Comparison of ENCODE assay signal across 17 cellular contexts in the genomic region with DNA sequence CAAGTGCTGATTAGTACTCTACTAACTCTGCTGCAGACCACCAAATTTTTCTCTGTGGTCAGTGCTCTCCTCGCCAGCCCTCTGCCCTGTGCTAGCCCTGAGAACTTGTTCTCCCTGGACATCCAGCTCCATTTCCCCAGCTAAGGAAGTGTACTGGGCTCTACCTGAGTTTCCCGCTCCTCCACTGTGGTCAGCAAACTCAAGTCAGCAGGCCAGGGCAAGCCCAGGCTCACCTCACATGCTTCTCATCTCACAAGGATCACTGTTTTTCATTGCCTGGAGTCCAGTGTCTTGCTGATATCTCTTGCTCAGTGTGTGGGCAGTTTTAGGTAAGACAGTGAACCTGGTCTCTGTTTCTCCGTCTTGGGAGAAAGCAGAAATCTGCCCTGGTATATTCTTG.
DNase-seq lines count a peak whose midpoint lies in the region; ATAC-seq, FAIRE-seq and TF ChIP-seq lines count a peak whose summit lies in the region.
"Had no signal": no experiment of that assay in that cellular context is flagged by ENCODE, and none has a peak within 500 bp of the region (broad histone marks: within the 10 kb centered on the region; RNA-seq: fewer than 3 reads in every experiment).

No MANE protein-coding gene starts in this region.

- peaks cover 4% of the 10 kb centered on the region for H3K4me1 Mint-ChIP-seq in MCF 10A (ENCODE audit: insufficient read depth, unreplicated experiment)
- peaks cover 17% of the 10 kb centered on the region for H3K4me1 Mint-ChIP-seq in stimulated activated memory B cell treated with anti-CD40 and anti-IgM and Interleukin-4, amounts not matched to agents 10 μg/mL and 1 μg/mL and 100 μg/mL, for 72 hours
- H3K4me1 Mint-ChIP-seq in activated T-helper 1 cell treated with anti-CD3 and anti-CD28 coated beads, Interleukin-12 subunit alpha, Interleukin-12 subunit beta, Interleukin-2, Interleukin-4 antibody, amounts not matched to agents 30 ng/mL and 10 ng/mL and 1 ng/mL, durations not matched to agents 14 hours and 24 hours and 36 hours (ENCODE audit: low read depth) = no peaks in the 10 kb centered on the region
- H3K4me1 Mint-ChIP-seq: GM23338 had no signal

- H3K36me3 Mint-ChIP-seq in MCF 10A (ENCODE audit: insufficient read depth, unreplicated experiment) = no peaks in the 10 kb centered on the region
- no peaks in the 10 kb centered on the region for H3K36me3 Mint-ChIP-seq in stimulated activated memory B cell treated with anti-CD40 and anti-IgM and Interleukin-4, amounts not matched to agents 10 μg/mL and 1 μg/mL and 100 μg/mL, for 72 hours
- no peaks in the 10 kb centered on the region for H3K36me3 Mint-ChIP-seq in activated T-helper 1 cell treated with anti-CD3 and anti-CD28 coated beads, Interleukin-12 subunit alpha, Interleukin-12 subunit beta, Interleukin-2, Interleukin-4 antibody, amounts not matched to agents 30 ng/mL and 10 ng/mL and 1 ng/mL, durations not matched to agents 14 hours and 24 hours and 36 hours (ENCODE audit: low read depth)
- H3K36me3 Mint-ChIP-seq: CD8-positive, alpha-beta T cell had no signal

- H4K20me1 ChIP-seq in mammary epithelial cell (ENCODE audit: insufficient read depth, low read length) (no peaks in the 10 kb centered on the region), OCI-LY7 (ENCODE audit: insufficient read depth, low read length) (no peaks in the 10 kb centered on the region), keratinocyte (ENCODE audit: control insufficient read depth, extremely low read depth, insufficient read depth, low read length) (no peaks in the 10 kb centered on the region)

- H3K27me3 ChIP-seq in mammary epithelial cell (ENCODE audit: insufficient read depth, low read length) (no peaks in the 10 kb centered on the region), keratinocyte (ENCODE audit: control insufficient read depth, extremely low read depth, insufficient read depth, low read length) (no peaks in the 10 kb centered on the region)
- H3K27me3 ChIP-seq: BE2C had no signal

- H3K4me1 ChIP-seq in mammary epithelial cell (ENCODE audit: insufficient read depth, low read length) = peaks cover 15% of the 10 kb centered on the region
- H3K4me1 ChIP-seq in OCI-LY7 (ENCODE audit: insufficient read depth, low read length, poor library complexity, severe bottlenecking) = peaks cover 43% of the 10 kb centered on the region
- peaks cover 4% of the 10 kb centered on the region for H3K4me1 ChIP-seq in keratinocyte (ENCODE audit: control insufficient read depth, extremely low read depth, insufficient read depth, low read length)
- H3K4me1 ChIP-seq: BE2C had no signal

- H3K9me2 ChIP-seq in OCI-LY7 (ENCODE audit: insufficient read depth, low read length) = no peaks in the 10 kb centered on the region

- H2AFZ ChIP-seq in mammary epithelial cell (ENCODE audit: low read depth, low read length) (peak overlapping the region; percentile 85), OCI-LY7 (ENCODE audit: low read length) (peak overlapping the region; percentile 34; the same call in 1 of the 2 replicates), keratinocyte (ENCODE audit: control insufficient read depth, low read length) (peak overlapping the region; percentile 30)
- H2AFZ ChIP-seq: GM23338 had no signal

- ATAC-seq in stimulated activated memory B cell treated with anti-CD40 and anti-IgM and Interleukin-4, amounts not matched to agents 10 μg/mL and 1 μg/mL and 100 μg/mL, for 72 hours = no peak
- ATAC-seq: CD8-positive, alpha-beta T cell; GM23338 had no signal

- POLR2A ChIA-PET in MCF 10A (lab: Yijun Ruan, JAX) = interaction anchor here (0.6 to 1.5 kb wide), 2 partner anchors 11 to 16 kb away, joined by 3 to 4 read pairs; no protein-coding TSS in a partner anchor
- POLR2A ChIA-PET in OCI-LY7 (lab: Charles Lee) = interaction anchor here (0.7 to 2.0 kb wide), 5 partner anchors 11 to 188 kb away, joined by 3 to 12 read pairs (median 3); no protein-coding TSS in a partner anchor

- intact Hi-C loops in mammary epithelial cell (cut with micrococcal nuclease) = no loop called here
- intact Hi-C loops in MCF 10A (cut with micrococcal nuclease) = no loop called here
- intact Hi-C loops in OCI-LY7 (cut with micrococcal nuclease; ENCODE audit: unreplicated experiment) = no loop called here
- intact Hi-C loops in activated T-helper 1 cell treated with anti-CD3 and anti-CD28 coated beads, Interleukin-12 subunit alpha, Interleukin-12 subunit beta, Interleukin-2, Interleukin-4 antibody, amounts not matched to agents 30 ng/mL and 10 ng/mL and 1 ng/mL, durations not matched to agents 14 hours and 24 hours and 36 hours (cut with micrococcal nuclease) = no loop called here

- BruUV-seq in mammary epithelial cell (replicated peaks; lab: Mats Ljungman, UMichigan) = no TSS peak
- BruUV-seq in MCF 10A (replicated peaks; lab: Mats Ljungman, UMichigan) = no TSS peak
- no TSS peak for BruUV-seq in OCI-LY7 (replicated peaks; lab: Mats Ljungman, UMichigan)

- no peak overlapping the region for H3K4me3 Mint-ChIP-seq in MCF 10A (ENCODE audit: unreplicated experiment)
- no peak overlapping the region for H3K4me3 Mint-ChIP-seq in stimulated activated memory B cell treated with anti-CD40 and anti-IgM and Interleukin-4, amounts not matched to agents 10 μg/mL and 1 μg/mL and 100 μg/mL, for 72 hours
- H3K4me3 Mint-ChIP-seq in activated T-helper 1 cell treated with anti-CD3 and anti-CD28 coated beads, Interleukin-12 subunit alpha, Interleukin-12 subunit beta, Interleukin-2, Interleukin-4 antibody, amounts not matched to agents 30 ng/mL and 10 ng/mL and 1 ng/mL, durations not matched to agents 14 hours and 24 hours and 36 hours = no peak overlapping the region
- H3K4me3 Mint-ChIP-seq: CD8-positive, alpha-beta T cell; GM23338; H9 had no signal

- DNase-seq in mammary epithelial cell (peak; percentile 77), MCF 10A (ENCODE audit: unreplicated experiment) (no peak), OCI-LY7 (ENCODE audit: low spot score) (no peak), keratinocyte (ENCODE audit: low read depth, low spot score) (no peak), NCI-H2081 treated with DMSO at 0.1 percent for 48 hours (lab: John Stamatoyannopoulos, UW) (no peak), putamen (ENCODE audit: low spot score) (no peak)
- no peak for DNase-seq in activated T-helper 1 cell treated with anti-CD3 and anti-CD28 coated beads, Interleukin-12 subunit alpha, Interleukin-12 subunit beta, Interleukin-2, Interleukin-4 antibody, amounts not matched to agents 30 ng/mL and 10 ng/mL and 1 ng/mL, durations not matched to agents 14 hours and 24 hours and 36 hours (ENCODE audit: low spot score)
- DNase-seq: BE2C; CD8-positive, alpha-beta T cell; H9; IMR-90 had no signal

- H3K36me3 ChIP-seq in mammary epithelial cell (ENCODE audit: insufficient read depth, low read length) (no peaks in the 10 kb centered on the region), OCI-LY7 (ENCODE audit: insufficient read depth, low read length) (no peaks in the 10 kb centered on the region; the same call in 1 of the 2 replicates), keratinocyte (ENCODE audit: control insufficient read depth in 2 of 2, extremely low read depth in 1 of 2, insufficient read depth in 2 of 2, low read length in 2 of 2) (no peaks in the 10 kb centered on the region)
- H3K36me3 ChIP-seq: BE2C had no signal

- peaks cover 11% of the 10 kb centered on the region for H3K9me3 Mint-ChIP-seq in MCF 10A (ENCODE audit: unreplicated experiment)
- H3K9me3 Mint-ChIP-seq in stimulated activated memory B cell treated with anti-CD40 and anti-IgM and Interleukin-4, amounts not matched to agents 10 μg/mL and 1 μg/mL and 100 μg/mL, for 72 hours = peaks cover 6% of the 10 kb centered on the region
- H3K9me3 Mint-ChIP-seq in activated T-helper 1 cell treated with anti-CD3 and anti-CD28 coated beads, Interleukin-12 subunit alpha, Interleukin-12 subunit beta, Interleukin-2, Interleukin-4 antibody, amounts not matched to agents 30 ng/mL and 10 ng/mL and 1 ng/mL, durations not matched to agents 14 hours and 24 hours and 36 hours = no peaks in the 10 kb centered on the region
- H3K9me3 Mint-ChIP-seq: CD8-positive, alpha-beta T cell; GM23338; H9 had no signal

- in situ Hi-C loops in mammary epithelial cell (cut with MboI; ENCODE audit: low sequenced_read_pairs in 2 of 2) = no loop called here

- WGBS in mammary epithelial cell (ENCODE audit: low coverage, missing lambda C conversion rate) = 28% methylated on average over 3 of the region's 3 CpGs

- H3K79me2 ChIP-seq in mammary epithelial cell (ENCODE audit: insufficient read depth, low read length) (no peaks in the 10 kb centered on the region), OCI-LY7 (ENCODE audit: insufficient read depth, low read depth, low read length) (no peaks in the 10 kb centered on the region), keratinocyte (ENCODE audit: control insufficient read depth, insufficient read depth, low read length) (no peaks in the 10 kb centered on the region)

- no peaks in the 10 kb centered on the region for H3K27me3 Mint-ChIP-seq in MCF 10A (ENCODE audit: insufficient read depth, unreplicated experiment)
- no peaks in the 10 kb centered on the region for H3K27me3 Mint-ChIP-seq in stimulated activated memory B cell treated with anti-CD40 and anti-IgM and Interleukin-4, amounts not matched to agents 10 μg/mL and 1 μg/mL and 100 μg/mL, for 72 hours
- no peaks in the 10 kb centered on the region for H3K27me3 Mint-ChIP-seq in activated T-helper 1 cell treated with anti-CD3 and anti-CD28 coated beads, Interleukin-12 subunit alpha, Interleukin-12 subunit beta, Interleukin-2, Interleukin-4 antibody, amounts not matched to agents 30 ng/mL and 10 ng/mL and 1 ng/mL, durations not matched to agents 14 hours and 24 hours and 36 hours (ENCODE audit: insufficient read depth)

- no peaks in the 10 kb centered on the region for H3K9me3 ChIP-seq in mammary epithelial cell (replicated peaks; ENCODE audit: insufficient read depth, low read length)
- no peaks in the 10 kb centered on the region for H3K9me3 ChIP-seq in OCI-LY7 (ENCODE audit: low read length)
- H3K9me3 ChIP-seq in keratinocyte (ENCODE audit: control insufficient read depth, low read depth, low read length) = no peaks in the 10 kb centered on the region
- H3K9me3 ChIP-seq: BE2C had no signal

- no peak overlapping the region for H3K27ac Mint-ChIP-seq in MCF 10A (ENCODE audit: low read depth, unreplicated experiment)
- H3K27ac Mint-ChIP-seq in stimulated activated memory B cell treated with anti-CD40 and anti-IgM and Interleukin-4, amounts not matched to agents 10 μg/mL and 1 μg/mL and 100 μg/mL, for 72 hours = peak overlapping the region; percentile 15
- H3K27ac Mint-ChIP-seq in activated T-helper 1 cell treated with anti-CD3 and anti-CD28 coated beads, Interleukin-12 subunit alpha, Interleukin-12 subunit beta, Interleukin-2, Interleukin-4 antibody, amounts not matched to agents 30 ng/mL and 10 ng/mL and 1 ng/mL, durations not matched to agents 14 hours and 24 hours and 36 hours = no peak overlapping the region
- H3K27ac Mint-ChIP-seq: CD8-positive, alpha-beta T cell; GM23338 had no signal

- CTCF ChIA-PET in mammary epithelial cell (lab: Charles Lee; ENCODE audit: low non-redundant PET) = interaction anchor here (0.7 kb wide), 1 partner anchor 396 kb away, joined by 3 read pairs; no protein-coding TSS in a partner anchor
- CTCF ChIA-PET in MCF 10A (lab: Yijun Ruan, JAX) = no interaction called here
- CTCF ChIA-PET in OCI-LY7 (lab: Charles Lee; ENCODE audit: unreplicated experiment) = no interaction called here

- H3K27ac ChIP-seq in mammary epithelial cell (ENCODE audit: insufficient read depth, low read depth, low read length) (no peak overlapping the region), OCI-LY7 (ENCODE audit: low read depth, low read length, poor library complexity, severe bottlenecking) (no peak overlapping the region), keratinocyte (ENCODE audit: control insufficient read depth, insufficient read depth, low read length) (no peak overlapping the region)
- H3K27ac ChIP-seq: C4-2B had no signal

- no peaks in the 10 kb centered on the region for H3K9me1 ChIP-seq in keratinocyte (ENCODE audit: control insufficient read depth, extremely low read depth, insufficient read depth, low read length)

- H3K9ac ChIP-seq in mammary epithelial cell (ENCODE audit: insufficient read depth, low read length) = no peak overlapping the region
- no peak overlapping the region for H3K9ac ChIP-seq in keratinocyte (ENCODE audit: control insufficient read depth, extremely low read depth, insufficient read depth, low read length)

- H3K4me2 ChIP-seq in mammary epithelial cell (ENCODE audit: insufficient read depth, low read depth, low read length) = peak overlapping the region; percentile 46
- peak overlapping the region; percentile 62 for H3K4me2 ChIP-seq in OCI-LY7 (ENCODE audit: low read length)
- no peak overlapping the region for H3K4me2 ChIP-seq in keratinocyte (ENCODE audit: control insufficient read depth, extremely low read depth, insufficient read depth, low read depth, low read length)
- H3K4me2 ChIP-seq: GM23338 had no signal

- no peak for TF ChIP-seq CTCF in mammary epithelial cell (conservative IDR thresholded peaks at IDR 0.05 in 1 of 2, IDR thresholded peaks at IDR 0.05 in 1 of 2; ENCODE audit: extremely low read depth in 1 of 2, insufficient read depth in 1 of 2, low read depth in 1 of 2, low read length in 2 of 2)
- TF ChIP-seq CTCF in MCF 10A (IDR thresholded peaks at IDR 0.05; ENCODE audit: unreplicated experiment) = no peak
- TF ChIP-seq CTCF in OCI-LY7 (conservative IDR thresholded peaks at IDR 0.05; ENCODE audit: low read length) = no peak
- TF ChIP-seq CTCF in keratinocyte (optimal IDR thresholded peaks at IDR 0.05 in 1 of 3, IDR thresholded peaks at IDR 0.05 in 1 of 3, conservative IDR thresholded peaks at IDR 0.05 in 1 of 3; ENCODE audit: extremely low read depth in 1 of 3, insufficient read depth in 2 of 3, low read length in 3 of 3) = no peak

- no peak for FAIRE-seq in keratinocyte (lab: Jason Lieb, UNC)
- FAIRE-seq: A204.1, D721Med had no signal

- dilution Hi-C loops in mammary epithelial cell (cut with HindIII; ENCODE audit: low sequenced_read_pairs) (loop anchor here (5.0 kb wide), 1 partner anchor 67 kb away; no protein-coding TSS in a partner anchor), keratinocyte (cut with MboI; ENCODE audit: extremely low pct_ligation_motif_present, low sequenced_read_pairs) (no loop called here)

- no peak overlapping the region for H3K4me3 ChIP-seq in mammary epithelial cell (replicated peaks in 1 of 3; ENCODE audit: insufficient read depth in 1 of 3, low read depth in 2 of 3, low read length in 3 of 3)
- H3K4me3 ChIP-seq in OCI-LY7 (ENCODE audit: low read depth, low read length, poor library complexity, severe bottlenecking) = peak overlapping the region; percentile 42
- H3K4me3 ChIP-seq in keratinocyte (ENCODE audit: control insufficient read depth in 2 of 3, extremely low read depth in 1 of 3, insufficient read depth in 2 of 3, low read depth in 1 of 3, low read length in 3 of 3) = no peak overlapping the region
- H3K4me3 ChIP-seq: GM12878, GM23338 had no signal

Comparison
In these comparisons a context has a peak if more than half of its experiments do, and no peak if none do; other contexts are left out.
1. H2AFZ ChIP-seq: peak in every context shown above with its lines; median percentile 85 in mammary epithelial cell; 34 in OCI-LY7; 30 in keratinocyte.